Comparison of ENCODE assay signal across 8 cellular contexts in the genomic region with DNA sequence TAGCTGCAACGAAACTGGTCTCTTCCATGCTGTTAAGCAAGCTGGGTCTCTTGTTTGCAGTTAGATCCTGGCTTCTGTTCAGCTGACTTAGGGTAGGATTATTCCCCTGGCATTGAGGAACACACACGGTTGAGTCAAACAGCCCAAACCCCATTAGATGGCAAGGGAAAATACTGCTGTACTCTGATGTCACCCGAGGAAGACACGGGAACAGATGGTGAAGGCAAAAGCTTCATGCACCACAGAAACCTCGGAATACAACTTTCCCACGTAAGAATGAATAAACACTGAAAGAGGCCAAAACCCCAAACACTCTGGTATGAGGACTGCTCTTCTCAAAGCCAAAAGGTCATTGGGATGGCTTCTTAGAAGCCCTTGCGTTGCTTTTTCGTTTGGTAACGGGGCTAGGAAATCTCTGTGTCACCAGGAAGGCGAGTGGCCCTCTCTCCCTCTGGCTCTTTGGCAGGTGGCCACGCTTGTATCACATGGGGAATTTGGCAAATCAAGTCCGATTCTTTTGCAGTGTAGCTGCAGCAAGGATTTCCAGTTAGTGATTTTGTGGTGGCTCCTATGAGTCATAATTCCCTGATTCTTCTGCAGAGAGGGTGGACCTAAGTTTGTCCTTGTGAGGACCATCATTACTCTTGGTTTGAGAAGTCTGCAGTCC. TPM values are rescaled to one million over a fixed set of nuclear protein-coding genes. Genes with fewer than 3 reads are reported as not detected.
A peak's percentile ranks its signal among the peaks of the same experiment; 100 is the strongest.
DNase-seq lines count a peak whose midpoint lies in the region; ATAC-seq, FAIRE-seq and TF ChIP-seq lines count a peak whose summit lies in the region.

No MANE protein-coding gene starts in this region.

- H3K36me3 ChIP-seq in colonic mucosa (no peaks in the 10 kb centered on the region), aorta (ENCODE audit: control insufficient read depth in 1 of 2, insufficient read depth in 2 of 2, low read length in 1 of 2) (no peaks in the 10 kb centered on the region)

- H3K4me1 ChIP-seq in colonic mucosa (no peaks in the 10 kb centered on the region), aorta (ENCODE audit: control insufficient read depth in 1 of 2, insufficient read depth in 2 of 2, low read length in 2 of 2) (no peaks in the 10 kb centered on the region)

- FAIRE-seq in GM19239 (lab: Jason Lieb, UNC) = peak; percentile 79

- in situ Hi-C loops in ACHN (cut with HindIII; ENCODE audit: low pct_ligation_motif_present, low pct_unique_long_range_greater_than_20kb, low sequenced_read_pairs) = no loop called here

- no peaks in the 10 kb centered on the region for H3K27me3 ChIP-seq in colonic mucosa
- H3K27me3 ChIP-seq in aorta (ENCODE audit: control insufficient read depth in 1 of 2, insufficient read depth in 2 of 2, low read length in 1 of 2) = no peaks in the 10 kb centered on the region

- 6% methylated on average over 12 of the region's 12 CpGs for WGBS in aorta, 2 donors

- no peaks in the 10 kb centered on the region for H3K9me3 ChIP-seq in colonic mucosa
- no peaks in the 10 kb centered on the region for H3K9me3 ChIP-seq in aorta (ENCODE audit: control insufficient read depth, low read length)

- peak overlapping the region; percentile 47 for H3K27ac ChIP-seq in colonic mucosa
- H3K27ac ChIP-seq in aorta (ENCODE audit: low read depth in 1 of 2, low read length in 2 of 2) = peak overlapping the region in 1 of 2 donors; percentile 77

- H3K4me3 ChIP-seq in colonic mucosa = no peak overlapping the region
- peak overlapping the region in 1 of 2 donors; percentile 11 for H3K4me3 ChIP-seq in aorta (ENCODE audit: low read length in 2 of 2)

- intact Hi-C loops in colonic mucosa (cut with DNase I) = no loop called here
- intact Hi-C loops in aorta (cut with DNase I) = no loop called here

- DNase-seq in ACHN = peak; percentile 98
- DNase-seq in GM19239 (ENCODE audit: insufficient read length, low spot score) = no peak
- DNase-seq in NCI-H446 treated with DMSO at 0.1 percent for 48 hours (lab: John Stamatoyannopoulos, UW) = peak; percentile 88
- DNase-seq in colonic mucosa = peak; percentile 76
- DNase-seq in lung microvascular endothelial cell (ENCODE audit: low read depth in 2 of 2) = peak; percentile 78 to 91
- peak; percentile 95 to 96 for DNase-seq in aorta
- DNase-seq in NK-92 treated with Interleukin-12 subunit alpha and Interleukin-12 subunit beta, amount 100 ng/mL, for 24 hours (lab: John Stamatoyannopoulos, UW) = no peak

- peak overlapping the region in 1 of 2 donors; percentile 64 for H3K9ac ChIP-seq in colonic mucosa (ENCODE audit: low read depth in 2 of 2, low read length in 2 of 2)

- TF ChIP-seq CTCF in colonic mucosa (IDR thresholded peaks at IDR 0.05) = no peak

- ATAC-seq in aorta (ENCODE audit: low FRiP score) (peak; percentile 91), HG03354 (IDR thresholded peaks at IDR 0.05; ENCODE audit: poor library complexity, severe bottlenecking, unreplicated experiment) (no peak)

RNA-seq across cellular contexts. Expression of a gene that starts 16.7 kb away (rescaled TPM):
- total RNA-seq in colonic mucosa (10 to 100 TPM; 13.7 to 20.0 TPM), lung microvascular endothelial cell (11.8 and 12.7 TPM in 2 replicates), aorta (10 to 100 TPM; 40.0 to 63.3 TPM)
- 10 to 100 TPM in 1 of 2 donors, 1 to 10 TPM in 1; 4.1 to 13.6 TPM for polyA plus RNA-seq in aorta

Comparison
In these comparisons a context has a peak if more than half of its experiments do, and no peak if none do; other contexts are left out.
1. DNase-seq: peak in ACHN (single experiment), NCI-H446 treated with DMSO at 0.1 percent for 48 hours (single experiment), colonic mucosa (single experiment), lung microvascular endothelial cell (2 of 2) and aorta (2 of 2); none in GM19239 (single experiment) and NK-92 treated with Interleukin-12 subunit alpha and Interleukin-12 subunit beta, amount 100 ng/mL, for 24 hours (single experiment).